Comparison of ENCODE assay signal across 25 cellular contexts in genomic region chr7:123573371-123573770, GRCh38. TPM values are rescaled to one million over a fixed set of nuclear protein-coding genes. Genes with fewer than 3 reads are reported as not detected.
DNase-seq lines count a peak whose midpoint lies in the region; TF ChIP-seq lines count a peak whose summit lies in the region.
"Had no signal": no experiment of that assay in that cellular context is flagged by ENCODE, and none has a peak within 500 bp of the region (broad histone marks: within the 10 kb centered on the region; RNA-seq: fewer than 3 reads in every experiment).

No MANE protein-coding gene starts in this region.

- H3K4me1 ChIP-seq in HEK293 (ENCODE audit: control insufficient read depth, insufficient read depth, low read length), result peaks cover 2% of the 10 kb centered on the region; the same call in 1 of the 2 replicates
- no peaks in the 10 kb centered on the region for H3K4me1 ChIP-seq in neural progenitor cell

- TF ChIP-seq CTCF in HEK293 (tag by site-specific recombination; IDR thresholded peaks at IDR 0.05), result no peak
- no peak for TF ChIP-seq CTCF in neural progenitor cell (IDR thresholded peaks at IDR 0.05)

- CTCF ChIA-PET in HEK293 (lab: Yijun Ruan, JAX), result interaction anchor here (0.6 kb wide), 1 partner anchor 441 kb away, joined by 3 read pairs; no protein-coding TSS in a partner anchor

- no peaks in the 10 kb centered on the region for H3K36me3 ChIP-seq in HEK293 (ENCODE audit: control insufficient read depth in 2 of 2, insufficient read depth in 1 of 2, low read length in 2 of 2)
- H3K36me3 ChIP-seq in neural progenitor cell, result no peaks in the 10 kb centered on the region
- H3K36me3 ChIP-seq: BLaER1 had no signal

- POLR2A ChIA-PET in HEK293 (lab: Yijun Ruan, JAX), result no interaction called here

- no peaks in the 10 kb centered on the region for H3K27me3 ChIP-seq in neural progenitor cell
- H3K27me3 ChIP-seq: BLaER1 had no signal

- H3K9ac ChIP-seq in neural progenitor cell, result no peak overlapping the region
- H3K9ac ChIP-seq: BLaER1 had no signal

- H3K4me3 ChIP-seq in HEK293 (ENCODE audit: low read depth, low read length) (no peak overlapping the region), neural progenitor cell (no peak overlapping the region)
- H3K4me3 ChIP-seq: BLaER1, SK-N-MC had no signal

- no peak overlapping the region for H3K4me3 Mint-ChIP-seq in neural progenitor cell
- H3K4me3 Mint-ChIP-seq: CD4-positive, CD25-positive, alpha-beta regulatory T cell; IgD-negative memory B cell had no signal

- DNase-seq in ELF-1 (ENCODE audit: low read depth, low spot score) (peak; percentile 8), iPS-NIHi11 (ENCODE audit: low spot score) (peak; percentile 8), neural progenitor cell (ENCODE audit: low spot score) (peak; percentile 13), ecto neural progenitor cell (ENCODE audit: low spot score) (no peak), mucosa of gallbladder (ENCODE audit: low spot score) (no peak), NCI-H748 treated with DMSO at 0.1 percent for 48 hours (lab: John Stamatoyannopoulos, UW) (no peak)
- DNase-seq: CD4-positive, CD25-positive, alpha-beta regulatory T cell; DMS53; HCEC 1CT; NCI-H1092; NCI-H1417 treated with DMSO at 0.1 percent for 48 hours; NCI-H1694 treated with DMSO at 0.1 percent for 48 hours; NCI-H2081; NCI-H2171 treated with DMSO at 0.1 percent for 48 hours; NCI-H345; NCI-H524; NCI-H774; SIG-M5 had no signal

- H3K36me3 Mint-ChIP-seq in neural progenitor cell, result no peaks in the 10 kb centered on the region
- H3K36me3 Mint-ChIP-seq: CD4-positive, CD25-positive, alpha-beta regulatory T cell; IgD-negative memory B cell had no signal

- peaks cover 5% of the 10 kb centered on the region for H3K27me3 Mint-ChIP-seq in neural progenitor cell (ENCODE audit: insufficient read depth, low read depth)
- H3K27me3 Mint-ChIP-seq: IgD-negative memory B cell had no signal

- no peak overlapping the region for H3K27ac ChIP-seq in HEK293 (ENCODE audit: extremely low read depth, low read depth, low read length)
- H3K27ac ChIP-seq in neural progenitor cell, result no peak overlapping the region
- H3K27ac ChIP-seq: BLaER1, HL-60, SK-N-MC had no signal

- H3K4me1 Mint-ChIP-seq in neural progenitor cell, result no peaks in the 10 kb centered on the region
- H3K4me1 Mint-ChIP-seq: CD4-positive, CD25-positive, alpha-beta regulatory T cell had no signal

- H3K4me2 ChIP-seq in neural progenitor cell, result no peak overlapping the region
- H3K4me2 ChIP-seq: BLaER1 had no signal

- H3K79me2 ChIP-seq in neural progenitor cell (ENCODE audit: low read depth), result no peaks in the 10 kb centered on the region

- no peaks in the 10 kb centered on the region for H3K9me3 Mint-ChIP-seq in neural progenitor cell

- H3F3A ChIP-seq in neural progenitor cell (ENCODE audit: low read depth), result no peaks in the 10 kb centered on the region

- no peaks in the 10 kb centered on the region for H3K9me3 ChIP-seq in HEK293 (ENCODE audit: control insufficient read depth, insufficient read depth, low read depth, low read length)
- H3K9me3 ChIP-seq in neural progenitor cell (ENCODE audit: low read depth), result no peaks in the 10 kb centered on the region
- H3K9me3 ChIP-seq: BLaER1 had no signal

- peak overlapping the region; percentile 88 for H2AFZ ChIP-seq in neural progenitor cell (replicated peaks)

- no peak overlapping the region for H3K27ac Mint-ChIP-seq in neural progenitor cell
- H3K27ac Mint-ChIP-seq: CD4-positive, CD25-positive, alpha-beta regulatory T cell; IgD-negative memory B cell had no signal

- no peaks in the 10 kb centered on the region for H4K20me1 ChIP-seq in neural progenitor cell (ENCODE audit: low read depth)
- H4K20me1 ChIP-seq: BLaER1 had no signal

TF ChIP-seq in HEK293, 187 proteins besides CTCF, POLR2A, EP300 and RAD21:
- TF ChIP-seq HOXD13 (CRISPR knock-in tag; IDR thresholded peaks at IDR 0.05; ENCODE audit: borderline replicate concordance) (no peak), OSR2 (tag by site-specific recombination; IDR thresholded peaks at IDR 0.05) (0 out of 2 replicates have a peak, but pooled peaks have one; percentile 24), WT1 (tag by site-specific recombination; IDR thresholded peaks at IDR 0.05) (0 out of 2 replicates have a peak, but pooled peaks have one; percentile 19)

RNA-seq across cellular contexts. Expression of gene NDUFA5, which starts 15.8 kb away (rescaled TPM):
- total RNA-seq in neural progenitor cell (ENCODE audit: low replicate concordance) (62.8 and 118 TPM in 2 replicates), mucosa of gallbladder (95.2 TPM)

RNA-seq across cellular contexts. Expression of gene ASB15, which starts 28.2 kb away (rescaled TPM):
- not detected in 2 replicates for total RNA-seq in neural progenitor cell (ENCODE audit: low replicate concordance)
- not detected for total RNA-seq in mucosa of gallbladder
- total RNA-seq: A172; CD4-positive, CD25-positive, alpha-beta regulatory T cell; Daoy had no signal

RNA-seq across cellular contexts. Expression of gene IQUB, which starts 39.0 kb away (rescaled TPM):
- total RNA-seq in neural progenitor cell (ENCODE audit: low replicate concordance) (0.58 and 0.84 TPM in 2 replicates), mucosa of gallbladder (2.9 TPM)
- total RNA-seq: CD4-positive, CD25-positive, alpha-beta regulatory T cell had no signal

Comparison
In these comparisons a context has a peak if more than half of its experiments do, and no peak if none do; other contexts are left out.
1. DNase-seq: peak in ELF-1 (single experiment), iPS-NIHi11 (single experiment) and neural progenitor cell (single experiment); none in ecto neural progenitor cell (single experiment), mucosa of gallbladder (single experiment) and NCI-H748 treated with DMSO at 0.1 percent for 48 hours (single experiment).